8 cellular contexts compared by ENCODE assay signal in the genomic region with DNA sequence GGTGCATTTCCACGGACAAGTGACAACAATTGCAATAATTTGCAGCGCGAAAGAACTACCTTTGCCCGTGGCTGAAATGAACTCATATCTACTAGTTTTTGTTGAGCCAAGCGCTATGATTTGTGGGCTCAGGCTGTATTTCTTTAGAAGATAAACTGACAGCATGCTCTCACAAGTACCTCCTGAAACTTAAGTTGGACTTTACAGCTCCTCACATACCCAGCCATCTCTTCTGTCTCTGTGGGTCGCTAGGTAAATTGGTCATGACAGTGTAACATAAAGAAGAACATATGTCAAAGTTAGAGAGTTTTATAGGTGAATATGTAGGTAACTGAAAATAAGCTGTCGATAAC. TPM values are rescaled to one million over a fixed set of nuclear protein-coding genes. Genes with fewer than 3 reads are reported as not detected.
DNase-seq lines count a peak whose midpoint lies in the region; ATAC-seq and TF ChIP-seq lines count a peak whose summit lies in the region.

No MANE protein-coding gene starts in this region.

- intact Hi-C loops in gastrocnemius medialis (cut with DNase I; ENCODE audit: low total_unique reads), result no loop called here

- H3K27me3 ChIP-seq in GM23338 (ENCODE audit: insufficient read depth) (no peaks in the 10 kb centered on the region), gastrocnemius medialis (no peaks in the 10 kb centered on the region)

- no peak for ATAC-seq in GM23338
- ATAC-seq in SK-N-SH treated with all-trans-retinoic acid at 6 μM for 48 hours, result peak; percentile 57
- ATAC-seq in gastrocnemius medialis, result no peak

- peak overlapping the region; percentile 92 for H3K9ac ChIP-seq in ES-I3 (ENCODE audit: low read depth, low read length)

- H3K36me3 ChIP-seq in ES-I3 (ENCODE audit: insufficient read depth, low read length), result no peaks in the 10 kb centered on the region
- H3K36me3 ChIP-seq in GM23338 (ENCODE audit: insufficient read depth), result 0 out of 2 replicates have a peak, but pooled peaks cover 4% of the 10 kb centered on the region
- H3K36me3 ChIP-seq in gastrocnemius medialis, result peaks cover 0 to 13% of the 10 kb centered on the region in 2 donors

- no peak overlapping the region for H3K27ac ChIP-seq in GM23338 (ENCODE audit: low read depth)
- H3K27ac ChIP-seq in gastrocnemius medialis, result peak overlapping the region; percentile 77 to 82 (median 78)

- no peaks in the 10 kb centered on the region for H3K9me2 ChIP-seq in GM23338 (ENCODE audit: insufficient read depth)

- in situ Hi-C loops in gastrocnemius medialis (cut with MboI; ENCODE audit: low sequenced_read_pairs in 4 of 4), result no loop called here

- H3K4me3 ChIP-seq in GM23338, result peak overlapping the region; percentile 91
- peak overlapping the region; percentile 87 to 88 for H3K4me3 ChIP-seq in foreskin fibroblast (ENCODE audit: low read depth in 1 of 2, low read length in 2 of 2)
- peak overlapping the region; percentile 88 to 97 (median 94) for H3K4me3 ChIP-seq in gastrocnemius medialis

- H3F3A ChIP-seq in GM23338 (replicated peaks; ENCODE audit: low read depth), result no peaks in the 10 kb centered on the region

- no peak for TF ChIP-seq POLR2A in gastrocnemius medialis (IDR thresholded peaks at IDR 0.05)

- H3K9me3 Mint-ChIP-seq in GM23338, result no peaks in the 10 kb centered on the region

- H3K36me3 Mint-ChIP-seq in GM23338 (ENCODE audit: low read depth), result no peaks in the 10 kb centered on the region

- H3K4me2 ChIP-seq in GM23338, result peak overlapping the region; percentile 94

- peak; percentile 3 for DNase-seq in GM23338 (ENCODE audit: low spot score)
- no peak for DNase-seq in foreskin fibroblast
- DNase-seq in gastrocnemius medialis, result no peak
- DNase-seq in stimulated activated CD4-positive, alpha-beta T cell treated with anti-CD3 and anti-CD28 coated beads, Interleukin-12 subunit alpha, Interleukin-12 subunit beta, amount 100 ng/mL, for 4 hours, result no peak
- no peak for DNase-seq in stimulated activated CD4-positive, alpha-beta T cell treated with anti-CD3 and anti-CD28 coated beads, Interleukin-4, amount 100 ng/mL, for 1 hour
- no peak for DNase-seq in NCI-H2107 (lab: John Stamatoyannopoulos, UW)

- peaks cover 3% of the 10 kb centered on the region for H3K4me1 Mint-ChIP-seq in GM23338

- no peak for TF ChIP-seq CTCF in GM23338 (conservative IDR thresholded peaks at IDR 0.05; ENCODE audit: low read depth in 2 of 2)
- TF ChIP-seq CTCF in foreskin fibroblast (IDR thresholded peaks at IDR 0.05; ENCODE audit: low read depth, low read length), result no peak
- no peak for TF ChIP-seq CTCF in gastrocnemius medialis (IDR thresholded peaks at IDR 0.05 in 4 of 5, conservative IDR thresholded peaks at IDR 0.05 in 1 of 5)

- H3K27ac Mint-ChIP-seq in GM23338, result no peak overlapping the region

- 0 out of 2 replicates have a peak, but pooled peaks cover 13% of the 10 kb centered on the region for H3K79me2 ChIP-seq in GM23338 (replicated peaks; ENCODE audit: insufficient read depth)

- H3K9me3 ChIP-seq in ES-I3 (ENCODE audit: control insufficient read depth, insufficient read depth, low read length) (no peaks in the 10 kb centered on the region), gastrocnemius medialis (no peaks in the 10 kb centered on the region)

- H3K4me3 Mint-ChIP-seq in GM23338, result peak overlapping the region; percentile 88

- 0 out of 2 replicates have a peak, but pooled peaks cover 9% of the 10 kb centered on the region for H4K20me1 ChIP-seq in GM23338 (replicated peaks; ENCODE audit: insufficient read depth)

- H3K4me1 ChIP-seq in ES-I3 (ENCODE audit: insufficient read depth, low read length) (no peaks in the 10 kb centered on the region), GM23338 (ENCODE audit: insufficient read depth) (peaks cover 5% of the 10 kb centered on the region; the same call in 1 of the 2 replicates), gastrocnemius medialis (peaks cover 10% of the 10 kb centered on the region in 2 donors)

- peak overlapping the region; percentile 99 for H2AFZ ChIP-seq in GM23338

- peaks cover 7% of the 10 kb centered on the region for H3K27me3 Mint-ChIP-seq in GM23338 (ENCODE audit: insufficient read depth, low read depth, poor library complexity)

TF ChIP-seq in GM23338, 12 proteins besides CTCF, POLR2A, EP300 and RAD21:
- TF ChIP-seq ZNF331 (CRISPR knock-in tag; IDR thresholded peaks at IDR 0.05; ENCODE audit: low read depth) (no peak), NANOG (IDR thresholded peaks at IDR 0.05; ENCODE audit: borderline replicate concordance) (no peak), CREB1 (CRISPR knock-in tag; IDR thresholded peaks at IDR 0.05; ENCODE audit: low read depth) (no peak), EZH2 (IDR thresholded peaks at IDR 0.05; ENCODE audit: low read depth, unreplicated experiment) (no peak), EZH2phosphoT487 (IDR thresholded peaks at IDR 0.05; ENCODE audit: unreplicated experiment) (no peak), STAT1 (IDR thresholded peaks at IDR 0.05; ENCODE audit: unreplicated experiment) (no peak)
- TF ChIP-seq, protein P1, sequence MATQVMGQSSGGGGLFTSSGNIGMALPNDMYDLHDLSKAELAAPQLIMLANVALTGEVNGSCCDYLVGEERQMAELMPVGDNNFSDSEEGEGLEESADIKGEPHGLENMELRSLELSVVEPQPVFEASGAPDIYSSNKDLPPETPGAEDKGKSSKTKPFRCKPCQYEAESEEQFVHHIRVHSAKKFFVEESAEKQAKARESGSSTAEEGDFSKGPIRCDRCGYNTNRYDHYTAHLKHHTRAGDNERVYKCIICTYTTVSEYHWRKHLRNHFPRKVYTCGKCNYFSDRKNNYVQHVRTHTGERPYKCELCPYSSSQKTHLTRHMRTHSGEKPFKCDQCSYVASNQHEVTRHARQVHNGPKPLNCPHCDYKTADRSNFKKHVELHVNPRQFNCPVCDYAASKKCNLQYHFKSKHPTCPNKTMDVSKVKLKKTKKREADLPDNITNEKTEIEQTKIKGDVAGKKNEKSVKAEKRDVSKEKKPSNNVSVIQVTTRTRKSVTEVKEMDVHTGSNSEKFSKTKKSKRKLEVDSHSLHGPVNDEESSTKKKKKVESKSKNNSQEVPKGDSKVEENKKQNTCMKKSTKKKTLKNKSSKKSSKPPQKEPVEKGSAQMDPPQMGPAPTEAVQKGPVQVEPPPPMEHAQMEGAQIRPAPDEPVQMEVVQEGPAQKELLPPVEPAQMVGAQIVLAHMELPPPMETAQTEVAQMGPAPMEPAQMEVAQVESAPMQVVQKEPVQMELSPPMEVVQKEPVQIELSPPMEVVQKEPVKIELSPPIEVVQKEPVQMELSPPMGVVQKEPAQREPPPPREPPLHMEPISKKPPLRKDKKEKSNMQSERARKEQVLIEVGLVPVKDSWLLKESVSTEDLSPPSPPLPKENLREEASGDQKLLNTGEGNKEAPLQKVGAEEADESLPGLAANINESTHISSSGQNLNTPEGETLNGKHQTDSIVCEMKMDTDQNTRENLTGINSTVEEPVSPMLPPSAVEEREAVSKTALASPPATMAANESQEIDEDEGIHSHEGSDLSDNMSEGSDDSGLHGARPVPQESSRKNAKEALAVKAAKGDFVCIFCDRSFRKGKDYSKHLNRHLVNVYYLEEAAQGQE (IDR thresholded peaks at IDR 0.05; ENCODE audit: unreplicated experiment), result no peak

TF ChIP-seq in SK-N-SH treated with all-trans-retinoic acid at 6 μM for 48 hours, 23 proteins besides CTCF, POLR2A, EP300 and RAD21:
- TF ChIP-seq GLIS3 (CRISPR knock-in tag; IDR thresholded peaks at IDR 0.05) (no peak), ARNTL (CRISPR knock-in tag; IDR thresholded peaks at IDR 0.05; ENCODE audit: borderline replicate concordance, low read depth) (no peak), ZNF8 (CRISPR knock-in tag; IDR thresholded peaks at IDR 0.05) (no peak), ISL1 (CRISPR knock-in tag; IDR thresholded peaks at IDR 0.05) (no peak), TOX (CRISPR knock-in tag; IDR thresholded peaks at IDR 0.05; ENCODE audit: borderline replicate concordance) (no peak), ESRRG (CRISPR knock-in tag; IDR thresholded peaks at IDR 0.05) (no peak), TCF4 (CRISPR knock-in tag; IDR thresholded peaks at IDR 0.05; ENCODE audit: borderline replicate concordance) (no peak), PPARA (CRISPR knock-in tag; IDR thresholded peaks at IDR 0.05; ENCODE audit: borderline replicate concordance) (no peak), ZNF70 (CRISPR knock-in tag; IDR thresholded peaks at IDR 0.05) (no peak), ZFP3 (CRISPR knock-in tag; IDR thresholded peaks at IDR 0.05) (no peak), RARB (CRISPR knock-in tag; IDR thresholded peaks at IDR 0.05) (no peak), ZC3H10 (CRISPR knock-in tag; IDR thresholded peaks at IDR 0.05) (no peak), ZFP30 (CRISPR knock-in tag; IDR thresholded peaks at IDR 0.05) (no peak), SNAI2 (CRISPR knock-in tag; IDR thresholded peaks at IDR 0.05) (no peak), CSDC2 (CRISPR knock-in tag; IDR thresholded peaks at IDR 0.05) (no peak)
- TF ChIP-seq, protein P2, sequence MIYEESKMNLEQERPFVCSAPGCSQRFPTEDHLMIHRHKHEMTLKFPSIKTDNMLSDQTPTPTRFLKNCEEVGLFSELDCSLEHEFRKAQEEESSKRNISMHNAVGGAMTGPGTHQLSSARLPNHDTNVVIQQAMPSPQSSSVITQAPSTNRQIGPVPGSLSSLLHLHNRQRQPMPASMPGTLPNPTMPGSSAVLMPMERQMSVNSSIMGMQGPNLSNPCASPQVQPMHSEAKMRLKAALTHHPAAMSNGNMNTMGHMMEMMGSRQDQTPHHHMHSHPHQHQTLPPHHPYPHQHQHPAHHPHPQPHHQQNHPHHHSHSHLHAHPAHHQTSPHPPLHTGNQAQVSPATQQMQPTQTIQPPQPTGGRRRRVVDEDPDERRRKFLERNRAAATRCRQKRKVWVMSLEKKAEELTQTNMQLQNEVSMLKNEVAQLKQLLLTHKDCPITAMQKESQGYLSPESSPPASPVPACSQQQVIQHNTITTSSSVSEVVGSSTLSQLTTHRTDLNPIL (CRISPR knock-in tag; IDR thresholded peaks at IDR 0.05; ENCODE audit: low read depth), result no peak

RNA-seq across cellular contexts. Expression of a gene that starts 0.8 kb away (rescaled TPM):
- total RNA-seq in GM23338 (2014; rRNA removed; shearing (Covaris generic)), result 21.8 and 23.6 TPM in 2 replicates
- 5.9 and 10.0 TPM in 2 replicates for polyA plus RNA-seq in GM23338 (2016; fragmentation: Nextera tagmentation; extraction: Ambion mirVana)
- 10 to 100 TPM in 1 of 4 donors, 1 to 10 TPM in 3; 5.4 to 13.5 (median 7.1) TPM for total RNA-seq in gastrocnemius medialis

RNA-seq across cellular contexts. Expression of a gene that starts 53.3 kb away (rescaled TPM):
- 5.2 and 9.5 TPM in 2 replicates for total RNA-seq in GM23338 (2014; rRNA removed; shearing (Covaris generic))
- polyA plus RNA-seq in GM23338 (2016; fragmentation: Nextera tagmentation; extraction: Ambion mirVana), result 7.1 and 7.8 TPM in 2 replicates
- total RNA-seq in gastrocnemius medialis, result 10 to 100 TPM; 12.7 to 26.3 (median 16.0) TPM
